In the genomic region with DNA sequence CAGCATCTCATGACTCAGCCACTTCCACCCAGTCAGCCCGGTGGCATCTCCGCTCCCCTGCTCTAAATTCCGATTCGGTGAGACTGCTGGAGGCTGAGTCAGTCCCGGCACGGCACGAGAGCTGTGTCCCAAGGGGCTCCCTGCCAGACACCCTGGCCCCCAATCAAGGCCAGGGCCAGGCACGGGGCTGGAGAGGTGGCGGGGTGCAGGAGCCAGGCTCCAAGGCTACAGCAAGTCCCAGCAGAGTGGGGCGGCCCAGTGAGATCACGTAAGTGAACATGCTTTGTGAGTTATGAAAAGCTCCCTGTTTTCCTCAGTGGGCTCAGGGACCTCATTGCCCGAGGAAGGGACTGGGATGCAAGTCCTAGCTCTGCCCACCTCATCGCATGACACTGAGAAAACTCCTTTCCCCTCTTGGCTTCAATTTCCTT, we compare ENCODE assay signal across 1 cellular context.
TF ChIP-seq lines count a peak whose summit lies in the region.

No MANE protein-coding gene starts in this region.

TF ChIP-seq in HepG2, 621 proteins besides CTCF, POLR2A, EP300 and RAD21 (continued from another document):
- TF ChIP-seq, protein P1, sequence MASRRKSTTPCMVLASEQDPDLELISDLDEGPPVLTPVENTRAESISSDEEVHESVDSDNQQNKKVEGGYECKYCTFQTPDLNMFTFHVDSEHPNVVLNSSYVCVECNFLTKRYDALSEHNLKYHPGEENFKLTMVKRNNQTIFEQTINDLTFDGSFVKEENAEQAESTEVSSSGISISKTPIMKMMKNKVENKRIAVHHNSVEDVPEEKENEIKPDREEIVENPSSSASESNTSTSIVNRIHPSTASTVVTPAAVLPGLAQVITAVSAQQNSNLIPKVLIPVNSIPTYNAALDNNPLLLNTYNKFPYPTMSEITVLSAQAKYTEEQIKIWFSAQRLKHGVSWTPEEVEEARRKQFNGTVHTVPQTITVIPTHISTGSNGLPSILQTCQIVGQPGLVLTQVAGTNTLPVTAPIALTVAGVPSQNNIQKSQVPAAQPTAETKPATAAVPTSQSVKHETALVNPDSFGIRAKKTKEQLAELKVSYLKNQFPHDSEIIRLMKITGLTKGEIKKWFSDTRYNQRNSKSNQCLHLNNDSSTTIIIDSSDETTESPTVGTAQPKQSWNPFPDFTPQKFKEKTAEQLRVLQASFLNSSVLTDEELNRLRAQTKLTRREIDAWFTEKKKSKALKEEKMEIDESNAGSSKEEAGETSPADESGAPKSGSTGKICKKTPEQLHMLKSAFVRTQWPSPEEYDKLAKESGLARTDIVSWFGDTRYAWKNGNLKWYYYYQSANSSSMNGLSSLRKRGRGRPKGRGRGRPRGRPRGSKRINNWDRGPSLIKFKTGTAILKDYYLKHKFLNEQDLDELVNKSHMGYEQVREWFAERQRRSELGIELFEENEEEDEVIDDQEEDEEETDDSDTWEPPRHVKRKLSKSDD (CRISPR knock-in tag; IDR thresholded peaks at IDR 0.05; ENCODE audit: low read depth): no peak
- TF ChIP-seq HNF4A (CRISPR knock-in tag; IDR thresholded peaks at IDR 0.05): no peak
- TF ChIP-seq, protein P2, sequence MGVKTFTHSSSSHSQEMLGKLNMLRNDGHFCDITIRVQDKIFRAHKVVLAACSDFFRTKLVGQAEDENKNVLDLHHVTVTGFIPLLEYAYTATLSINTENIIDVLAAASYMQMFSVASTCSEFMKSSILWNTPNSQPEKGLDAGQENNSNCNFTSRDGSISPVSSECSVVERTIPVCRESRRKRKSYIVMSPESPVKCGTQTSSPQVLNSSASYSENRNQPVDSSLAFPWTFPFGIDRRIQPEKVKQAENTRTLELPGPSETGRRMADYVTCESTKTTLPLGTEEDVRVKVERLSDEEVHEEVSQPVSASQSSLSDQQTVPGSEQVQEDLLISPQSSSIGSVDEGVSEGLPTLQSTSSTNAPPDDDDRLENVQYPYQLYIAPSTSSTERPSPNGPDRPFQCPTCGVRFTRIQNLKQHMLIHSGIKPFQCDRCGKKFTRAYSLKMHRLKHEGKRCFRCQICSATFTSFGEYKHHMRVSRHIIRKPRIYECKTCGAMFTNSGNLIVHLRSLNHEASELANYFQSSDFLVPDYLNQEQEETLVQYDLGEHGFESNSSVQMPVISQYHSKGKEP (CRISPR knock-in tag; IDR thresholded peaks at IDR 0.05): no peak
- TF ChIP-seq ZBTB21 (CRISPR knock-in tag; IDR thresholded peaks at IDR 0.05): no peak
- TF ChIP-seq ZNF552 (CRISPR knock-in tag; IDR thresholded peaks at IDR 0.05; ENCODE audit: borderline replicate concordance): no peak
- TF ChIP-seq, protein P3, sequence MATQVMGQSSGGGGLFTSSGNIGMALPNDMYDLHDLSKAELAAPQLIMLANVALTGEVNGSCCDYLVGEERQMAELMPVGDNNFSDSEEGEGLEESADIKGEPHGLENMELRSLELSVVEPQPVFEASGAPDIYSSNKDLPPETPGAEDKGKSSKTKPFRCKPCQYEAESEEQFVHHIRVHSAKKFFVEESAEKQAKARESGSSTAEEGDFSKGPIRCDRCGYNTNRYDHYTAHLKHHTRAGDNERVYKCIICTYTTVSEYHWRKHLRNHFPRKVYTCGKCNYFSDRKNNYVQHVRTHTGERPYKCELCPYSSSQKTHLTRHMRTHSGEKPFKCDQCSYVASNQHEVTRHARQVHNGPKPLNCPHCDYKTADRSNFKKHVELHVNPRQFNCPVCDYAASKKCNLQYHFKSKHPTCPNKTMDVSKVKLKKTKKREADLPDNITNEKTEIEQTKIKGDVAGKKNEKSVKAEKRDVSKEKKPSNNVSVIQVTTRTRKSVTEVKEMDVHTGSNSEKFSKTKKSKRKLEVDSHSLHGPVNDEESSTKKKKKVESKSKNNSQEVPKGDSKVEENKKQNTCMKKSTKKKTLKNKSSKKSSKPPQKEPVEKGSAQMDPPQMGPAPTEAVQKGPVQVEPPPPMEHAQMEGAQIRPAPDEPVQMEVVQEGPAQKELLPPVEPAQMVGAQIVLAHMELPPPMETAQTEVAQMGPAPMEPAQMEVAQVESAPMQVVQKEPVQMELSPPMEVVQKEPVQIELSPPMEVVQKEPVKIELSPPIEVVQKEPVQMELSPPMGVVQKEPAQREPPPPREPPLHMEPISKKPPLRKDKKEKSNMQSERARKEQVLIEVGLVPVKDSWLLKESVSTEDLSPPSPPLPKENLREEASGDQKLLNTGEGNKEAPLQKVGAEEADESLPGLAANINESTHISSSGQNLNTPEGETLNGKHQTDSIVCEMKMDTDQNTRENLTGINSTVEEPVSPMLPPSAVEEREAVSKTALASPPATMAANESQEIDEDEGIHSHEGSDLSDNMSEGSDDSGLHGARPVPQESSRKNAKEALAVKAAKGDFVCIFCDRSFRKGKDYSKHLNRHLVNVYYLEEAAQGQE (IDR thresholded peaks at IDR 0.05; ENCODE audit: borderline replicate concordance in 1 of 2, low read depth in 1 of 2, low read length in 2 of 2): no peak
- TF ChIP-seq, protein P4, sequence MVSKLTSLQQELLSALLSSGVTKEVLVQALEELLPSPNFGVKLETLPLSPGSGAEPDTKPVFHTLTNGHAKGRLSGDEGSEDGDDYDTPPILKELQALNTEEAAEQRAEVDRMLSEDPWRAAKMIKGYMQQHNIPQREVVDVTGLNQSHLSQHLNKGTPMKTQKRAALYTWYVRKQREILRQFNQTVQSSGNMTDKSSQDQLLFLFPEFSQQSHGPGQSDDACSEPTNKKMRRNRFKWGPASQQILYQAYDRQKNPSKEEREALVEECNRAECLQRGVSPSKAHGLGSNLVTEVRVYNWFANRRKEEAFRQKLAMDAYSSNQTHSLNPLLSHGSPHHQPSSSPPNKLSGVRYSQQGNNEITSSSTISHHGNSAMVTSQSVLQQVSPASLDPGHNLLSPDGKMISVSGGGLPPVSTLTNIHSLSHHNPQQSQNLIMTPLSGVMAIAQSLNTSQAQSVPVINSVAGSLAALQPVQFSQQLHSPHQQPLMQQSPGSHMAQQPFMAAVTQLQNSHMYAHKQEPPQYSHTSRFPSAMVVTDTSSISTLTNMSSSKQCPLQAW (CRISPR knock-in tag; IDR thresholded peaks at IDR 0.05): no peak
- TF ChIP-seq, protein P5, sequence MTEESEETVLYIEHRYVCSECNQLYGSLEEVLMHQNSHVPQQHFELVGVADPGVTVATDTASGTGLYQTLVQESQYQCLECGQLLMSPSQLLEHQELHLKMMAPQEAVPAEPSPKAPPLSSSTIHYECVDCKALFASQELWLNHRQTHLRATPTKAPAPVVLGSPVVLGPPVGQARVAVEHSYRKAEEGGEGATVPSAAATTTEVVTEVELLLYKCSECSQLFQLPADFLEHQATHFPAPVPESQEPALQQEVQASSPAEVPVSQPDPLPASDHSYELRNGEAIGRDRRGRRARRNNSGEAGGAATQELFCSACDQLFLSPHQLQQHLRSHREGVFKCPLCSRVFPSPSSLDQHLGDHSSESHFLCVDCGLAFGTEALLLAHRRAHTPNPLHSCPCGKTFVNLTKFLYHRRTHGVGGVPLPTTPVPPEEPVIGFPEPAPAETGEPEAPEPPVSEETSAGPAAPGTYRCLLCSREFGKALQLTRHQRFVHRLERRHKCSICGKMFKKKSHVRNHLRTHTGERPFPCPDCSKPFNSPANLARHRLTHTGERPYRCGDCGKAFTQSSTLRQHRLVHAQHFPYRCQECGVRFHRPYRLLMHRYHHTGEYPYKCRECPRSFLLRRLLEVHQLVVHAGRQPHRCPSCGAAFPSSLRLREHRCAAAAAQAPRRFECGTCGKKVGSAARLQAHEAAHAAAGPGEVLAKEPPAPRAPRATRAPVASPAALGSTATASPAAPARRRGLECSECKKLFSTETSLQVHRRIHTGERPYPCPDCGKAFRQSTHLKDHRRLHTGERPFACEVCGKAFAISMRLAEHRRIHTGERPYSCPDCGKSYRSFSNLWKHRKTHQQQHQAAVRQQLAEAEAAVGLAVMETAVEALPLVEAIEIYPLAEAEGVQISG (CRISPR knock-in tag; IDR thresholded peaks at IDR 0.05): no peak
